In genomic region chr1:2226525-2227340, GRCh38 we compare ENCODE assay signal across 1 cellular context.
A peak's percentile ranks its signal among the peaks of the same experiment; 100 is the strongest.
TF ChIP-seq lines count a peak whose summit lies in the region.

No MANE protein-coding gene starts in this region.

TF ChIP-seq in HepG2, 621 proteins besides CTCF, POLR2A, EP300 and RAD21 (continued from another document and continues in another):
- no peak for TF ChIP-seq ZNF18 (CRISPR knock-in tag; IDR thresholded peaks at IDR 0.05; ENCODE audit: insufficient replicate concordance)
- TF ChIP-seq TOE1 (CRISPR knock-in tag; IDR thresholded peaks at IDR 0.05), result no peak
- TF ChIP-seq ZNF7 (CRISPR knock-in tag; IDR thresholded peaks at IDR 0.05), result no peak
- no peak for TF ChIP-seq ZNF780A (CRISPR knock-in tag; IDR thresholded peaks at IDR 0.05)
- no peak for TF ChIP-seq MYPOP (CRISPR knock-in tag; IDR thresholded peaks at IDR 0.05)
- no peak for TF ChIP-seq TFDP2 (CRISPR knock-in tag; IDR thresholded peaks at IDR 0.05)
- TF ChIP-seq ZNF33B (CRISPR knock-in tag; IDR thresholded peaks at IDR 0.05), result no peak
- no peak for TF ChIP-seq ZNF577 (CRISPR knock-in tag; IDR thresholded peaks at IDR 0.05; ENCODE audit: borderline replicate concordance, low read depth)
- no peak for TF ChIP-seq HIVEP1 (CRISPR knock-in tag; IDR thresholded peaks at IDR 0.05)
- no peak for TF ChIP-seq TRIM22 (IDR thresholded peaks at IDR 0.05)
- no peak for TF ChIP-seq ZNF672 (CRISPR knock-in tag; IDR thresholded peaks at IDR 0.05)
- no peak for TF ChIP-seq ZNF362 (CRISPR knock-in tag; IDR thresholded peaks at IDR 0.05; ENCODE audit: borderline replicate concordance)
- TF ChIP-seq NR2F6 (IDR thresholded peaks at IDR 0.05), result 0 out of 2 replicates have a peak, but pooled peaks have one; percentile 19
- peak; percentile 29; the same call in 1 of the 2 replicates for TF ChIP-seq NR2F6 (CRISPR knock-in tag; IDR thresholded peaks at IDR 0.05)
- TF ChIP-seq SIN3A (IDR thresholded peaks at IDR 0.05; ENCODE audit: borderline replicate concordance, low read depth, low read length), result no peak
- TF ChIP-seq ZNF30 (CRISPR knock-in tag; IDR thresholded peaks at IDR 0.05), result no peak
- no peak for TF ChIP-seq ZNF75D (CRISPR knock-in tag; IDR thresholded peaks at IDR 0.05; ENCODE audit: borderline replicate concordance)
- TF ChIP-seq DNMT1 (CRISPR knock-in tag; IDR thresholded peaks at IDR 0.05), result no peak
- no peak; the same call in 1 of the 2 replicates for TF ChIP-seq ZBTB26 (CRISPR knock-in tag; IDR thresholded peaks at IDR 0.05; ENCODE audit: borderline replicate concordance)
- TF ChIP-seq SMYD3 (CRISPR knock-in tag; IDR thresholded peaks at IDR 0.05), result no peak
- no peak for TF ChIP-seq ZFP37 (CRISPR knock-in tag; IDR thresholded peaks at IDR 0.05; ENCODE audit: borderline replicate concordance)
- no peak for TF ChIP-seq KLF9 (CRISPR knock-in tag; IDR thresholded peaks at IDR 0.05; ENCODE audit: low read depth)
- no peak for TF ChIP-seq PRDM15 (CRISPR knock-in tag; IDR thresholded peaks at IDR 0.05)
- TF ChIP-seq RFXANK (CRISPR knock-in tag; IDR thresholded peaks at IDR 0.05), result no peak
- no peak for TF ChIP-seq ESRRA (CRISPR knock-in tag; IDR thresholded peaks at IDR 0.05; ENCODE audit: low read depth)
- TF ChIP-seq TFE3 (CRISPR knock-in tag; IDR thresholded peaks at IDR 0.05), result no peak
- TF ChIP-seq ZEB1 (IDR thresholded peaks at IDR 0.05; ENCODE audit: insufficient replicate concordance, low read depth), result no peak
- TF ChIP-seq ZNF770 (CRISPR knock-in tag; IDR thresholded peaks at IDR 0.05), result peak; percentile 65; the same call in 1 of the 2 replicates
- no peak for TF ChIP-seq KLF11 (CRISPR knock-in tag; IDR thresholded peaks at IDR 0.05)
- no peak for TF ChIP-seq TBL1XR1 (IDR thresholded peaks at IDR 0.05; ENCODE audit: borderline replicate concordance, low read length, partially characterized antibody)
- TF ChIP-seq HIC2 (CRISPR knock-in tag; IDR thresholded peaks at IDR 0.05; ENCODE audit: low read depth), result peak; percentile 26; the same call in 1 of the 2 replicates
- TF ChIP-seq TGIF2 (CRISPR knock-in tag; IDR thresholded peaks at IDR 0.05), result no peak
- no peak for TF ChIP-seq ASH2L (IDR thresholded peaks at IDR 0.05; ENCODE audit: insufficient read length, low read depth, low read length)
- no peak for TF ChIP-seq CBX5 (CRISPR knock-in tag; IDR thresholded peaks at IDR 0.05; ENCODE audit: borderline replicate concordance)
- TF ChIP-seq UBTF (CRISPR knock-in tag; IDR thresholded peaks at IDR 0.05), result peak; percentile 37; the same call in 1 of the 2 replicates
- no peak for TF ChIP-seq ZNF570 (CRISPR knock-in tag; IDR thresholded peaks at IDR 0.05; ENCODE audit: borderline replicate concordance)
- TF ChIP-seq PRMT3 (CRISPR knock-in tag; IDR thresholded peaks at IDR 0.05; ENCODE audit: borderline replicate concordance, low read depth), result no peak
- no peak for TF ChIP-seq ZNF766 (CRISPR knock-in tag; IDR thresholded peaks at IDR 0.05; ENCODE audit: borderline replicate concordance)
- no peak for TF ChIP-seq ZNF530 (CRISPR knock-in tag; IDR thresholded peaks at IDR 0.05; ENCODE audit: low read depth)
- no peak for TF ChIP-seq ZNF775 (CRISPR knock-in tag; IDR thresholded peaks at IDR 0.05; ENCODE audit: borderline replicate concordance)
- no peak for TF ChIP-seq SMARCE1 (IDR thresholded peaks at IDR 0.05; ENCODE audit: borderline replicate concordance)
- TF ChIP-seq MZF1 (CRISPR knock-in tag; IDR thresholded peaks at IDR 0.05; ENCODE audit: borderline replicate concordance), result no peak
- no peak for TF ChIP-seq MEIS2 (CRISPR knock-in tag; IDR thresholded peaks at IDR 0.05)
- TF ChIP-seq CBFB (CRISPR knock-in tag; IDR thresholded peaks at IDR 0.05), result no peak
- no peak for TF ChIP-seq ZNF556 (CRISPR knock-in tag; IDR thresholded peaks at IDR 0.05; ENCODE audit: borderline replicate concordance)
- no peak for TF ChIP-seq ZNF549 (CRISPR knock-in tag; IDR thresholded peaks at IDR 0.05)
